1 cellular context compared by ENCODE assay signal in genomic region chr1:5505944-5506343, GRCh38.
TF ChIP-seq lines count a peak whose summit lies in the region.

No MANE protein-coding gene starts in this region.

TF ChIP-seq in IMR-90, 13 proteins besides CTCF, POLR2A, EP300 and RAD21 (continued from another document):
- TF ChIP-seq RFX5 (IDR thresholded peaks at IDR 0.05; ENCODE audit: low read depth, low read length) (no peak), BHLHE40 (IDR thresholded peaks at IDR 0.05; ENCODE audit: low read depth, low read length) (no peak)
